ENCODE assay signal across 1 cellular context in the genomic region with DNA sequence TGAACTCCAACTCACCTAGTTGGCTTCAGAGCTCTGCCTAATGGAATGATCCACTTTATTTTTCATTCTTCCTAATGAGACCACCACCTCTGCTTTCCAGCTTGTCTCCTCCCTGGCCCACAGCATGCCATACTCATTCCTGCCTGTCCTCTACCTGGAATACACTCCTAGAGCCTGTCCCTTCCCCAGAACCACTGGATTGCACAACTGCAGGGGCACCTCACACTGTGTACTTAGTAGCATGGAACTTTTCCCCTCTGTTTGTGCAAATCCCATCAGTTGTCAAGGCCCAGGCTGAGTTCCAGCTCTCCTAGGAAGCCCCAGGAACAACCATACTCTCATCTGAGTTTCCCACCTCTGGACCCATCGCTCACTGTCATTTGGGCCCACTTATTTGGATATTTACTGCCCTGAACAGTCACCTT.
TF ChIP-seq lines count a peak whose summit lies in the region.

No MANE protein-coding gene starts in this region.

TF ChIP-seq in HepG2, 621 proteins besides CTCF, POLR2A, EP300 and RAD21 (continued from another document and continues in another):
- TF ChIP-seq, protein P1, sequence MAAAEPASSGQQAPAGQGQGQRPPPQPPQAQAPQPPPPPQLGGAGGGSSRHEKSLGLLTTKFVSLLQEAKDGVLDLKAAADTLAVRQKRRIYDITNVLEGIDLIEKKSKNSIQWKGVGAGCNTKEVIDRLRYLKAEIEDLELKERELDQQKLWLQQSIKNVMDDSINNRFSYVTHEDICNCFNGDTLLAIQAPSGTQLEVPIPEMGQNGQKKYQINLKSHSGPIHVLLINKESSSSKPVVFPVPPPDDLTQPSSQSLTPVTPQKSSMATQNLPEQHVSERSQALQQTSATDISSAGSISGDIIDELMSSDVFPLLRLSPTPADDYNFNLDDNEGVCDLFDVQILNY (CRISPR knock-in tag; conservative IDR thresholded peaks at IDR 0.05), result 0 out of 2 replicates have a peak, but pooled peaks have one; percentile 22
- peak; percentile 42; the same call in 1 of the 2 replicates for TF ChIP-seq RXRB (CRISPR knock-in tag; IDR thresholded peaks at IDR 0.05; ENCODE audit: borderline replicate concordance)
- TF ChIP-seq NFIC (IDR thresholded peaks at IDR 0.05; ENCODE audit: low read length), result no peak; the same call in 1 of the 2 replicates
- 0 out of 2 replicates have a peak, but pooled peaks have one; percentile 47 for TF ChIP-seq MEIS1 (CRISPR knock-in tag; IDR thresholded peaks at IDR 0.05; ENCODE audit: borderline replicate concordance)
- TF ChIP-seq, protein P2, sequence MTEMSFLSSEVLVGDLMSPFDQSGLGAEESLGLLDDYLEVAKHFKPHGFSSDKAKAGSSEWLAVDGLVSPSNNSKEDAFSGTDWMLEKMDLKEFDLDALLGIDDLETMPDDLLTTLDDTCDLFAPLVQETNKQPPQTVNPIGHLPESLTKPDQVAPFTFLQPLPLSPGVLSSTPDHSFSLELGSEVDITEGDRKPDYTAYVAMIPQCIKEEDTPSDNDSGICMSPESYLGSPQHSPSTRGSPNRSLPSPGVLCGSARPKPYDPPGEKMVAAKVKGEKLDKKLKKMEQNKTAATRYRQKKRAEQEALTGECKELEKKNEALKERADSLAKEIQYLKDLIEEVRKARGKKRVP (CRISPR knock-in tag; IDR thresholded peaks at IDR 0.05), result peak in 1 of 2 experiments; percentile 52; a peak in 1 of 4 replicates
- 0 out of 2 replicates have a peak, but pooled peaks have one; percentile 67 for TF ChIP-seq ISL2 (CRISPR knock-in tag; IDR thresholded peaks at IDR 0.05)
- TF ChIP-seq BCL6 (CRISPR knock-in tag; IDR thresholded peaks at IDR 0.05), result peak; percentile 83
- TF ChIP-seq MED1 (CRISPR knock-in tag; IDR thresholded peaks at IDR 0.05), result peak; percentile 79
- TF ChIP-seq ZKSCAN1 (IDR thresholded peaks at IDR 0.05; ENCODE audit: low read length), result peak; percentile 53; the same call in 1 of the 2 replicates
- TF ChIP-seq GATAD2A (CRISPR knock-in tag; IDR thresholded peaks at IDR 0.05), result peak; percentile 83
- TF ChIP-seq KLF16 (CRISPR knock-in tag; IDR thresholded peaks at IDR 0.05), result no peak
- TF ChIP-seq, protein P3, sequence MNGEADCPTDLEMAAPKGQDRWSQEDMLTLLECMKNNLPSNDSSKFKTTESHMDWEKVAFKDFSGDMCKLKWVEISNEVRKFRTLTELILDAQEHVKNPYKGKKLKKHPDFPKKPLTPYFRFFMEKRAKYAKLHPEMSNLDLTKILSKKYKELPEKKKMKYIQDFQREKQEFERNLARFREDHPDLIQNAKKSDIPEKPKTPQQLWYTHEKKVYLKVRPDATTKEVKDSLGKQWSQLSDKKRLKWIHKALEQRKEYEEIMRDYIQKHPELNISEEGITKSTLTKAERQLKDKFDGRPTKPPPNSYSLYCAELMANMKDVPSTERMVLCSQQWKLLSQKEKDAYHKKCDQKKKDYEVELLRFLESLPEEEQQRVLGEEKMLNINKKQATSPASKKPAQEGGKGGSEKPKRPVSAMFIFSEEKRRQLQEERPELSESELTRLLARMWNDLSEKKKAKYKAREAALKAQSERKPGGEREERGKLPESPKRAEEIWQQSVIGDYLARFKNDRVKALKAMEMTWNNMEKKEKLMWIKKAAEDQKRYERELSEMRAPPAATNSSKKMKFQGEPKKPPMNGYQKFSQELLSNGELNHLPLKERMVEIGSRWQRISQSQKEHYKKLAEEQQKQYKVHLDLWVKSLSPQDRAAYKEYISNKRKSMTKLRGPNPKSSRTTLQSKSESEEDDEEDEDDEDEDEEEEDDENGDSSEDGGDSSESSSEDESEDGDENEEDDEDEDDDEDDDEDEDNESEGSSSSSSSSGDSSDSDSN (CRISPR knock-in tag; IDR thresholded peaks at IDR 0.05), result peak; percentile 36; the same call in 1 of the 2 replicates
- TF ChIP-seq DMAP1 (CRISPR knock-in tag; IDR thresholded peaks at IDR 0.05), result 0 out of 2 replicates have a peak, but pooled peaks have one; percentile 35
- peak; percentile 97 for TF ChIP-seq CEBPG (CRISPR knock-in tag; IDR thresholded peaks at IDR 0.05)
- TF ChIP-seq ZNF431 (CRISPR knock-in tag; IDR thresholded peaks at IDR 0.05; ENCODE audit: borderline replicate concordance, low read depth), result 0 out of 2 replicates have a peak, but pooled peaks have one; percentile 61
- TF ChIP-seq RCOR2 (CRISPR knock-in tag; IDR thresholded peaks at IDR 0.05), result peak; percentile 66
- peak; percentile 85; the same call in 1 of the 2 replicates for TF ChIP-seq ZNF564 (CRISPR knock-in tag; IDR thresholded peaks at IDR 0.05)
- TF ChIP-seq KAT8 (CRISPR knock-in tag; IDR thresholded peaks at IDR 0.05), result peak; percentile 67; the same call in 1 of the 2 replicates
- TF ChIP-seq, protein P4, sequence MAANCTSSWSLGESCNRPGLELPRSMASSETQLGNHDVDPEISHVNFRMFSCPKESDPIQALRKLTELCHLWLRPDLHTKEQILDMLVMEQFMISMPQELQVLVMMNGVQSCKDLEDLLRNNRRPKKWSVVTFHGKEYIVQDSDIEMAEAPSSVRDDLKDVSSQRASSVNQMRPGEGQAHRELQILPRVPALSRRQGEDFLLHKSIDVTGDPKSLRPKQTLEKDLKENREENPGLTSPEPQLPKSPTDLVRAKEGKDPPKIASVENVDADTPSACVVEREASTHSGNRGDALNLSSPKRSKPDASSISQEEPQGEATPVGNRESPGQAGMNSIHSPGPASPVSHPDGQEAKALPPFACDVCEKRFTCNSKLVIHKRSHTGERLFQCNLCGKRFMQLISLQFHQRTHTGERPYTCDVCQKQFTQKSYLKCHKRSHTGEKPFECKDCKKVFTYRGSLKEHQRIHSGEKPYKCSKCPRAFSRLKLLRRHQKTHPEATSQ (CRISPR knock-in tag; IDR thresholded peaks at IDR 0.05; ENCODE audit: borderline replicate concordance), result peak; percentile 93; the same call in 1 of the 2 replicates
- TF ChIP-seq, protein P5, sequence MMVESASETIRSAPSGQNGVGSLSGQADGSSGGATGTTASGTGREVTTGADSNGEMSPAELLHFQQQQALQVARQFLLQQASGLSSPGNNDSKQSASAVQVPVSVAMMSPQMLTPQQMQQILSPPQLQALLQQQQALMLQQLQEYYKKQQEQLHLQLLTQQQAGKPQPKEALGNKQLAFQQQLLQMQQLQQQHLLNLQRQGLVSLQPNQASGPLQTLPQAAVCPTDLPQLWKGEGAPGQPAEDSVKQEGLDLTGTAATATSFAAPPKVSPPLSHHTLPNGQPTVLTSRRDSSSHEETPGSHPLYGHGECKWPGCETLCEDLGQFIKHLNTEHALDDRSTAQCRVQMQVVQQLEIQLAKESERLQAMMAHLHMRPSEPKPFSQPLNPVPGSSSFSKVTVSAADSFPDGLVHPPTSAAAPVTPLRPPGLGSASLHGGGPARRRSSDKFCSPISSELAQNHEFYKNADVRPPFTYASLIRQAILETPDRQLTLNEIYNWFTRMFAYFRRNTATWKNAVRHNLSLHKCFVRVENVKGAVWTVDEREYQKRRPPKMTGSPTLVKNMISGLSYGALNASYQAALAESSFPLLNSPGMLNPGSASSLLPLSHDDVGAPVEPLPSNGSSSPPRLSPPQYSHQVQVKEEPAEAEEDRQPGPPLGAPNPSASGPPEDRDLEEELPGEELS (CRISPR knock-in tag; IDR thresholded peaks at IDR 0.05), result peak; percentile 69
- no peak for TF ChIP-seq NR2F6 (IDR thresholded peaks at IDR 0.05)
- TF ChIP-seq NR2F6 (CRISPR knock-in tag; IDR thresholded peaks at IDR 0.05), result peak; percentile 64; the same call in 1 of the 2 replicates
- TF ChIP-seq ZBTB7A (CRISPR knock-in tag; IDR thresholded peaks at IDR 0.05), result peak; percentile 42; the same call in 1 of the 2 replicates
- peak; percentile 85 for TF ChIP-seq FOXA3 (CRISPR knock-in tag; IDR thresholded peaks at IDR 0.05)
- 0 out of 2 replicates have a peak, but pooled peaks have one; percentile 77 for TF ChIP-seq ZFP90 (CRISPR knock-in tag; IDR thresholded peaks at IDR 0.05; ENCODE audit: borderline replicate concordance)
- peak; percentile 77; the same call in 1 of the 2 replicates for TF ChIP-seq ZNF709 (CRISPR knock-in tag; IDR thresholded peaks at IDR 0.05)
- TF ChIP-seq, protein P6, sequence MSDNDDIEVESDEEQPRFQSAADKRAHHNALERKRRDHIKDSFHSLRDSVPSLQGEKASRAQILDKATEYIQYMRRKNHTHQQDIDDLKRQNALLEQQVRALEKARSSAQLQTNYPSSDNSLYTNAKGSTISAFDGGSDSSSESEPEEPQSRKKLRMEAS (IDR thresholded peaks at IDR 0.05), result peak; percentile 70
- peak; percentile 64; the same call in 1 of the 2 replicates for TF ChIP-seq IRF2 (CRISPR knock-in tag; IDR thresholded peaks at IDR 0.05)
- no peak for TF ChIP-seq NFYC (CRISPR knock-in tag; IDR thresholded peaks at IDR 0.05)
- TF ChIP-seq, protein P7, sequence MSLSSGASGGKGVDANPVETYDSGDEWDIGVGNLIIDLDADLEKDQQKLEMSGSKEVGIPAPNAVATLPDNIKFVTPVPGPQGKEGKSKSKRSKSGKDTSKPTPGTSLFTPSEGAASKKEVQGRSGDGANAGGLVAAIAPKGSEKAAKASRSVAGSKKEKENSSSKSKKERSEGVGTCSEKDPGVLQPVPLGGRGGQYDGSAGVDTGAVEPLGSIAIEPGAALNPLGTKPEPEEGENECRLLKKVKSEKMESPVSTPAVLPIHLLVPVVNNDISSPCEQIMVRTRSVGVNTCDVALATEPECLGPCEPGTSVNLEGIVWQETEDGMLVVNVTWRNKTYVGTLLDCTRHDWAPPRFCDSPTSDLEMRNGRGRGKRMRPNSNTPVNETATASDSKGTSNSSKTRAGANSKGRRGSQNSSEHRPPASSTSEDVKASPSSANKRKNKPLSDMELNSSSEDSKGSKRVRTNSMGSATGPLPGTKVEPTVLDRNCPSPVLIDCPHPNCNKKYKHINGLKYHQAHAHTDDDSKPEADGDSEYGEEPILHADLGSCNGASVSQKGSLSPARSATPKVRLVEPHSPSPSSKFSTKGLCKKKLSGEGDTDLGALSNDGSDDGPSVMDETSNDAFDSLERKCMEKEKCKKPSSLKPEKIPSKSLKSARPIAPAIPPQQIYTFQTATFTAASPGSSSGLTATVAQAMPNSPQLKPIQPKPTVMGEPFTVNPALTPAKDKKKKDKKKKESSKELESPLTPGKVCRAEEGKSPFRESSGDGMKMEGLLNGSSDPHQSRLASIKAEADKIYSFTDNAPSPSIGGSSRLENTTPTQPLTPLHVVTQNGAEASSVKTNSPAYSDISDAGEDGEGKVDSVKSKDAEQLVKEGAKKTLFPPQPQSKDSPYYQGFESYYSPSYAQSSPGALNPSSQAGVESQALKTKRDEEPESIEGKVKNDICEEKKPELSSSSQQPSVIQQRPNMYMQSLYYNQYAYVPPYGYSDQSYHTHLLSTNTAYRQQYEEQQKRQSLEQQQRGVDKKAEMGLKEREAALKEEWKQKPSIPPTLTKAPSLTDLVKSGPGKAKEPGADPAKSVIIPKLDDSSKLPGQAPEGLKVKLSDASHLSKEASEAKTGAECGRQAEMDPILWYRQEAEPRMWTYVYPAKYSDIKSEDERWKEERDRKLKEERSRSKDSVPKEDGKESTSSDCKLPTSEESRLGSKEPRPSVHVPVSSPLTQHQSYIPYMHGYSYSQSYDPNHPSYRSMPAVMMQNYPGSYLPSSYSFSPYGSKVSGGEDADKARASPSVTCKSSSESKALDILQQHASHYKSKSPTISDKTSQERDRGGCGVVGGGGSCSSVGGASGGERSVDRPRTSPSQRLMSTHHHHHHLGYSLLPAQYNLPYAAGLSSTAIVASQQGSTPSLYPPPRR (CRISPR knock-in tag; IDR thresholded peaks at IDR 0.05; ENCODE audit: borderline replicate concordance), result peak; percentile 24; the same call in 1 of the 2 replicates
- no peak for TF ChIP-seq KLF13 (CRISPR knock-in tag; IDR thresholded peaks at IDR 0.05)
- peak; percentile 94 for TF ChIP-seq POGZ (CRISPR knock-in tag; IDR thresholded peaks at IDR 0.05)
- peak; percentile 70; the same call in 1 of the 2 replicates for TF ChIP-seq SNAPC2 (CRISPR knock-in tag; IDR thresholded peaks at IDR 0.05)
- TF ChIP-seq, protein P8, sequence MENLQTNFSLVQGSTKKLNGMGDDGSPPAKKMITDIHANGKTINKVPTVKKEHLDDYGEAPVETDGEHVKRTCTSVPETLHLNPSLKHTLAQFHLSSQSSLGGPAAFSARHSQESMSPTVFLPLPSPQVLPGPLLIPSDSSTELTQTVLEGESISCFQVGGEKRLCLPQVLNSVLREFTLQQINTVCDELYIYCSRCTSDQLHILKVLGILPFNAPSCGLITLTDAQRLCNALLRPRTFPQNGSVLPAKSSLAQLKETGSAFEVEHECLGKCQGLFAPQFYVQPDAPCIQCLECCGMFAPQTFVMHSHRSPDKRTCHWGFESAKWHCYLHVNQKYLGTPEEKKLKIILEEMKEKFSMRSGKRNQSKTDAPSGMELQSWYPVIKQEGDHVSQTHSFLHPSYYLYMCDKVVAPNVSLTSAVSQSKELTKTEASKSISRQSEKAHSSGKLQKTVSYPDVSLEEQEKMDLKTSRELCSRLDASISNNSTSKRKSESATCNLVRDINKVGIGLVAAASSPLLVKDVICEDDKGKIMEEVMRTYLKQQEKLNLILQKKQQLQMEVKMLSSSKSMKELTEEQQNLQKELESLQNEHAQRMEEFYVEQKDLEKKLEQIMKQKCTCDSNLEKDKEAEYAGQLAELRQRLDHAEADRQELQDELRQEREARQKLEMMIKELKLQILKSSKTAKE (CRISPR knock-in tag; IDR thresholded peaks at IDR 0.05; ENCODE audit: borderline replicate concordance), result peak; percentile 50; the same call in 1 of the 2 replicates
- peak; percentile 51; the same call in 1 of the 2 replicates for TF ChIP-seq ZNF724P (CRISPR knock-in tag; IDR thresholded peaks at IDR 0.05; ENCODE audit: borderline replicate concordance)
- TF ChIP-seq ZNF121 (CRISPR knock-in tag; IDR thresholded peaks at IDR 0.05), result peak; percentile 63
- TF ChIP-seq ZMYM3 (CRISPR knock-in tag; IDR thresholded peaks at IDR 0.05), result peak; percentile 88
- TF ChIP-seq FOSL2 (CRISPR knock-in tag; IDR thresholded peaks at IDR 0.05), result peak; percentile 72
- peak; percentile 92 for TF ChIP-seq TARDBP (CRISPR knock-in tag; IDR thresholded peaks at IDR 0.05)
- peak; percentile 97 for TF ChIP-seq HOXD1 (CRISPR knock-in tag; IDR thresholded peaks at IDR 0.05)
- no peak for TF ChIP-seq RBFOX2 (IDR thresholded peaks at IDR 0.05; ENCODE audit: low read depth, low read length)
- TF ChIP-seq SMAD3 (CRISPR knock-in tag; IDR thresholded peaks at IDR 0.05), result peak; percentile 63; the same call in 1 of the 2 replicates
- no peak for TF ChIP-seq NFKB2 (CRISPR knock-in tag; IDR thresholded peaks at IDR 0.05; ENCODE audit: borderline replicate concordance)
- 0 out of 2 replicates have a peak, but pooled peaks have one; percentile 37 for TF ChIP-seq HIVEP1 (CRISPR knock-in tag; IDR thresholded peaks at IDR 0.05)
- 0 out of 2 replicates have a peak, but pooled peaks have one; percentile 32 for TF ChIP-seq HMG20A (CRISPR knock-in tag; IDR thresholded peaks at IDR 0.05; ENCODE audit: borderline replicate concordance)
